ENCODE assay signal across 28 cellular contexts in the genomic region with DNA sequence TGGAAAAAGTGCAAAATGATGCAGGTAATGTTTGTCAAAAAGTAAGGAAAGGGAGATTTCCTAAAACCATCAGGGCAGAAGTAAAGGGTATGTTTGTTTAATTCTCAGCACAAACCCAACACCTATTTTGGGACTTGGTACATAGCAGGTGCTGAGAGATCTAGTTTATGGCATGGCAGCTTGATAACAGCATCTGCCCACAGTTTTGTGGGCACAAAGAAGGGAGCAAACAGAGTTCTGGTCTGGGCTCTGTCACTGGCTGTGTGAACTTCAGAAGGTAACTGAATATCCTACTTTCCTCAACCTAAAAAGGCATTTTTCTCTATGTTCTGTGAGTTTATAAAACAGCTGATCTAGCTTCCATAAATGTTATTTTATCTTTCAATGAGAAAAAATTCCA.
"Had no signal": no experiment of that assay in that cellular context is flagged by ENCODE, and none has a peak within 500 bp of the region (broad histone marks: within the 10 kb centered on the region; RNA-seq: fewer than 3 reads in every experiment).

No MANE protein-coding gene starts in this region.

- H3K4me2 ChIP-seq: hepatocyte, neural progenitor cell, smooth muscle cell had no signal

- H3K9me3 ChIP-seq: gastroesophageal sphincter, heart left ventricle, left lung, mucosa of descending colon, right lobe of liver, stomach, thyroid gland, vagina had no signal

- H3K9me3 Mint-ChIP-seq: mesothelial cell of epicardium; nephron; stimulated activated effector memory CD8-positive, alpha-beta T cell treated with anti-CD3 and anti-CD28 coated beads, Interleukin-12 subunit alpha, Interleukin-12 subunit beta, amount 100 ng/mL, for 72 hours had no signal

- ATAC-seq: esophagus mucosa; gastroesophageal sphincter; heart left ventricle; left cardiac atrium; left lung; mucosa of descending colon; naive thymus-derived CD4-positive, alpha-beta T cell; right lobe of liver; stimulated activated effector memory CD8-positive, alpha-beta T cell treated with anti-CD3 and anti-CD28 coated beads, Interleukin-12 subunit alpha, Interleukin-12 subunit beta, amount 100 ng/mL, for 72 hours had no signal

- H3K36me3 Mint-ChIP-seq: mesothelial cell of epicardium; naive thymus-derived CD4-positive, alpha-beta T cell; stimulated activated effector memory CD8-positive, alpha-beta T cell treated with anti-CD3 and anti-CD28 coated beads, Interleukin-12 subunit alpha, Interleukin-12 subunit beta, amount 100 ng/mL, for 72 hours had no signal

- H3K4me1 ChIP-seq: gastroesophageal sphincter, heart left ventricle, left lung, vagina had no signal

- H3K79me2 ChIP-seq: hepatocyte, parathyroid adenoma had no signal

- H3K27ac ChIP-seq: epithelial cell of prostate, gastroesophageal sphincter, heart left ventricle, hepatocyte, left lung, neural progenitor cell, parathyroid adenoma, right lobe of liver, stomach, thyroid gland, vagina had no signal

- H3K27ac Mint-ChIP-seq: mesothelial cell of epicardium; naive thymus-derived CD4-positive, alpha-beta T cell; nephron; neural progenitor cell; stimulated activated effector memory CD8-positive, alpha-beta T cell treated with anti-CD3 and anti-CD28 coated beads, Interleukin-12 subunit alpha, Interleukin-12 subunit beta, amount 100 ng/mL, for 72 hours had no signal

- H3K4me3 Mint-ChIP-seq: mesothelial cell of epicardium; naive thymus-derived CD4-positive, alpha-beta T cell; nephron; neural progenitor cell; stimulated activated effector memory CD8-positive, alpha-beta T cell treated with anti-CD3 and anti-CD28 coated beads, Interleukin-12 subunit alpha, Interleukin-12 subunit beta, amount 100 ng/mL, for 72 hours had no signal

- H3K9ac ChIP-seq: neural progenitor cell, parathyroid adenoma had no signal

- H3K4me3 ChIP-seq: gastroesophageal sphincter, heart left ventricle, hepatocyte, left lung, mucosa of descending colon, neural progenitor cell, right lobe of liver, smooth muscle cell, stomach, thyroid gland, vagina had no signal

- H3K27me3 Mint-ChIP-seq: progenitor cell of endocrine pancreas had no signal

- H3K4me1 Mint-ChIP-seq: nephron; stimulated activated effector memory CD8-positive, alpha-beta T cell treated with anti-CD3 and anti-CD28 coated beads, Interleukin-12 subunit alpha, Interleukin-12 subunit beta, amount 100 ng/mL, for 72 hours had no signal

- DNase-seq: cortex of kidney; foreskin fibroblast; heart left ventricle; left cardiac atrium; left lung; mesenchymal stem cell; mucosa of descending colon; naive thymus-derived CD4-positive, alpha-beta T cell; right lobe of liver; stimulated activated CD4-positive, alpha-beta T cell treated with anti-CD3 and anti-CD28 coated beads, Interleukin-12 subunit alpha, Interleukin-12 subunit beta, amount 100 ng/mL, for 4 hours; stimulated activated CD4-positive, alpha-beta T cell treated with anti-CD3 and anti-CD28 coated beads, Interleukin-1b, Interleukin-23, amount 100 ng/mL, for 48 hours; stimulated activated CD4-positive, alpha-beta T cell treated with anti-CD3 and anti-CD28 coated beads, Interleukin-4, amount 100 ng/mL, for 1 hour; stimulated activated naive CD4-positive, alpha-beta T cell treated with Interleukin-2 at 50 U/mL for 16 hours; stomach; thyroid gland; trophoblast cell had no signal

- H2AFZ ChIP-seq: hepatocyte, neural progenitor cell, parathyroid adenoma had no signal

- H3K27me3 ChIP-seq: gastroesophageal sphincter, heart left ventricle, hepatocyte, left lung, neural progenitor cell, right lobe of liver, stomach, thyroid gland, vagina had no signal

- H3K36me3 ChIP-seq: gastroesophageal sphincter, heart left ventricle, left lung, neural progenitor cell, right lobe of liver, stomach, thyroid gland, vagina had no signal
